In the genomic region with DNA sequence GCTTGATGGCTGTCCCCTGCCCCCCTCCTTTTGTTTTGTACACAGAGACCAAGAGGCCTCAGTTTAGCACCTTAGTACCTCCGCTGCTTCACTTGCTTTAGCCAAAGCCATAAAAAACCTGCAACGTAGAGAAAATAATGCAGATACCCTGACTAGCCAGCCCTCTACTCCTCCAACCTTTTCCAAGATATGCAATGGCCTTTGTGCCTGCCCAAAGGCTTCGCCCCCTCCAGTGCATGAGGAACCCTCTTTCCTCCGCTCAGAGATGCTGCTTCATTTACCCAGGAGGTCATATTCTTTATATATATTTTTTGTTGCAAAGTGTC, we compare ENCODE assay signal across 1 cellular context.
A peak's percentile ranks its signal among the peaks of the same experiment; 100 is the strongest.
TF ChIP-seq lines count a peak whose summit lies in the region.

No MANE protein-coding gene starts in this region.

TF ChIP-seq in K562, 482 proteins besides CTCF, POLR2A, EP300 and RAD21:
- TF ChIP-seq L3MBTL2 (IDR thresholded peaks at IDR 0.05) (peak; percentile 53), CBFA2T3 (IDR thresholded peaks at IDR 0.05) (no peak), SAFB2 (IDR thresholded peaks at IDR 0.05; ENCODE audit: borderline replicate concordance, low read depth, low read length, severe bottlenecking) (no peak), BACH1 (tag; IDR thresholded peaks at IDR 0.05) (0 out of 2 replicates have a peak, but pooled peaks have one; percentile 13), ATF7 (IDR thresholded peaks at IDR 0.05) (0 out of 2 replicates have a peak, but pooled peaks have one; percentile 10), OTX1 (CRISPR knock-in tag; IDR thresholded peaks at IDR 0.05) (no peak), MYC (IDR thresholded peaks at IDR 0.05; ENCODE audit: low read depth, low read length) (no peak), MYC (CRISPR knock-in tag; IDR thresholded peaks at IDR 0.05; ENCODE audit: borderline replicate concordance, low read depth) (no peak), ZNF174 (CRISPR knock-in tag; IDR thresholded peaks at IDR 0.05) (no peak), KDM2B (CRISPR knock-in tag; IDR thresholded peaks at IDR 0.05) (no peak), POLR2AphosphoS2 (IDR thresholded peaks at IDR 0.05; ENCODE audit: low read length) (no peak), FOXM1 (IDR thresholded peaks at IDR 0.05; ENCODE audit: low read depth) (no peak), FOXM1 (CRISPR knock-in tag; IDR thresholded peaks at IDR 0.05; ENCODE audit: low read depth) (no peak), ADNP (tag; IDR thresholded peaks at IDR 0.05) (0 out of 2 replicates have a peak, but pooled peaks have one; percentile 1), GABPA (tag; conservative IDR thresholded peaks at IDR 0.05; ENCODE audit: low read depth) (0 out of 2 replicates have a peak, but pooled peaks have one; percentile 27), ZNF274 (IDR thresholded peaks at IDR 0.05; ENCODE audit: borderline replicate concordance, low read depth, low read length) (peak; percentile 12; the same call in 1 of the 2 replicates), NR4A1 (CRISPR knock-in tag; IDR thresholded peaks at IDR 0.05) (no peak), NR4A1 (tag; IDR thresholded peaks at IDR 0.05) (peak; percentile 5; the same call in 1 of the 2 replicates), PML (IDR thresholded peaks at IDR 0.05; ENCODE audit: low read length) (no peak), PHB2 (IDR thresholded peaks at IDR 0.05; ENCODE audit: low read depth) (no peak), ZNF766 (CRISPR knock-in tag; conservative IDR thresholded peaks at IDR 0.05) (peak; percentile 48; the same call in 1 of the 2 replicates), ZNF316 (IDR thresholded peaks at IDR 0.05) (0 out of 2 replicates have a peak, but pooled peaks have one; percentile 1), KAT8 (IDR thresholded peaks at IDR 0.05; ENCODE audit: low read depth) (peak; percentile 62; the same call in 1 of the 2 replicates), NR2C2 (CRISPR knock-in tag; IDR thresholded peaks at IDR 0.05) (no peak), NR2C2 (tag; IDR thresholded peaks at IDR 0.05) (peak; percentile 10; the same call in 1 of the 2 replicates), MAFF (IDR thresholded peaks at IDR 0.05; ENCODE audit: low read length) (peak; percentile 1; the same call in 1 of the 2 replicates)
- TF ChIP-seq, protein P1, sequence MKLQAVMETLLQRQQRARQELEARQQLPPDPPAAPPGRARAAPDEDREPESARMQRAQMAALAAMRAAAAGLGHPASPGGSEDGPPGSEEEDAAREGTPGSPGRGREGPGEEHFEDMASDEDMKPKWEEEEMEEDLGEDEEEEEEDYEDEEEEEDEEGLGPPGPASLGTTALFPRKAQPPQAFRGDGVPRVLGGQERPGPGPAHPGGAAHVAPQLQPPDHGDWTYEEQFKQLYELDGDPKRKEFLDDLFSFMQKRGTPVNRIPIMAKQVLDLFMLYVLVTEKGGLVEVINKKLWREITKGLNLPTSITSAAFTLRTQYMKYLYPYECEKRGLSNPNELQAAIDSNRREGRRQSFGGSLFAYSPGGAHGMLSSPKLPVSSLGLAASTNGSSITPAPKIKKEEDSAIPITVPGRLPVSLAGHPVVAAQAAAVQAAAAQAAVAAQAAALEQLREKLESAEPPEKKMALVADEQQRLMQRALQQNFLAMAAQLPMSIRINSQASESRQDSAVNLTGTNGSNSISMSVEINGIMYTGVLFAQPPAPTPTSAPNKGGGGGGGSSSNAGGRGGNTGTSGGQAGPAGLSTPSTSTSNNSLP (IDR thresholded peaks at IDR 0.05; ENCODE audit: borderline replicate concordance, low read depth, low read length): no peak
- TF ChIP-seq, protein P2, sequence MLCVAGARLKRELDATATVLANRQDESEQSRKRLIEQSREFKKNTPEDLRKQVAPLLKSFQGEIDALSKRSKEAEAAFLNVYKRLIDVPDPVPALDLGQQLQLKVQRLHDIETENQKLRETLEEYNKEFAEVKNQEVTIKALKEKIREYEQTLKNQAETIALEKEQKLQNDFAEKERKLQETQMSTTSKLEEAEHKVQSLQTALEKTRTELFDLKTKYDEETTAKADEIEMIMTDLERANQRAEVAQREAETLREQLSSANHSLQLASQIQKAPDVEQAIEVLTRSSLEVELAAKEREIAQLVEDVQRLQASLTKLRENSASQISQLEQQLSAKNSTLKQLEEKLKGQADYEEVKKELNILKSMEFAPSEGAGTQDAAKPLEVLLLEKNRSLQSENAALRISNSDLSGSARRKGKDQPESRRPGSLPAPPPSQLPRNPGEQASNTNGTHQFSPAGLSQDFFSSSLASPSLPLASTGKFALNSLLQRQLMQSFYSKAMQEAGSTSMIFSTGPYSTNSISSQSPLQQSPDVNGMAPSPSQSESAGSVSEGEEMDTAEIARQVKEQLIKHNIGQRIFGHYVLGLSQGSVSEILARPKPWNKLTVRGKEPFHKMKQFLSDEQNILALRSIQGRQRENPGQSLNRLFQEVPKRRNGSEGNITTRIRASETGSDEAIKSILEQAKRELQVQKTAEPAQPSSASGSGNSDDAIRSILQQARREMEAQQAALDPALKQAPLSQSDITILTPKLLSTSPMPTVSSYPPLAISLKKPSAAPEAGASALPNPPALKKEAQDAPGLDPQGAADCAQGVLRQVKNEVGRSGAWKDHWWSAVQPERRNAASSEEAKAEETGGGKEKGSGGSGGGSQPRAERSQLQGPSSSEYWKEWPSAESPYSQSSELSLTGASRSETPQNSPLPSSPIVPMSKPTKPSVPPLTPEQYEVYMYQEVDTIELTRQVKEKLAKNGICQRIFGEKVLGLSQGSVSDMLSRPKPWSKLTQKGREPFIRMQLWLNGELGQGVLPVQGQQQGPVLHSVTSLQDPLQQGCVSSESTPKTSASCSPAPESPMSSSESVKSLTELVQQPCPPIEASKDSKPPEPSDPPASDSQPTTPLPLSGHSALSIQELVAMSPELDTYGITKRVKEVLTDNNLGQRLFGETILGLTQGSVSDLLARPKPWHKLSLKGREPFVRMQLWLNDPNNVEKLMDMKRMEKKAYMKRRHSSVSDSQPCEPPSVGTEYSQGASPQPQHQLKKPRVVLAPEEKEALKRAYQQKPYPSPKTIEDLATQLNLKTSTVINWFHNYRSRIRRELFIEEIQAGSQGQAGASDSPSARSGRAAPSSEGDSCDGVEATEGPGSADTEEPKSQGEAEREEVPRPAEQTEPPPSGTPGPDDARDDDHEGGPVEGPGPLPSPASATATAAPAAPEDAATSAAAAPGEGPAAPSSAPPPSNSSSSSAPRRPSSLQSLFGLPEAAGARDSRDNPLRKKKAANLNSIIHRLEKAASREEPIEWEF (CRISPR knock-in tag; IDR thresholded peaks at IDR 0.05): 0 out of 2 replicates have a peak, but pooled peaks have one; percentile 61
- TF ChIP-seq, protein P3, sequence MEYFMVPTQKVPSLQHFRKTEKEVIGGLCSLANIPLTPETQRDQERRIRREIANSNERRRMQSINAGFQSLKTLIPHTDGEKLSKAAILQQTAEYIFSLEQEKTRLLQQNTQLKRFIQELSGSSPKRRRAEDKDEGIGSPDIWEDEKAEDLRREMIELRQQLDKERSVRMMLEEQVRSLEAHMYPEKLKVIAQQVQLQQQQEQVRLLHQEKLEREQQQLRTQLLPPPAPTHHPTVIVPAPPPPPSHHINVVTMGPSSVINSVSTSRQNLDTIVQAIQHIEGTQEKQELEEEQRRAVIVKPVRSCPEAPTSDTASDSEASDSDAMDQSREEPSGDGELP (CRISPR knock-in tag; IDR thresholded peaks at IDR 0.05; ENCODE audit: borderline replicate concordance): peak; percentile 7; the same call in 1 of the 2 replicates
- TF ChIP-seq, protein P4, sequence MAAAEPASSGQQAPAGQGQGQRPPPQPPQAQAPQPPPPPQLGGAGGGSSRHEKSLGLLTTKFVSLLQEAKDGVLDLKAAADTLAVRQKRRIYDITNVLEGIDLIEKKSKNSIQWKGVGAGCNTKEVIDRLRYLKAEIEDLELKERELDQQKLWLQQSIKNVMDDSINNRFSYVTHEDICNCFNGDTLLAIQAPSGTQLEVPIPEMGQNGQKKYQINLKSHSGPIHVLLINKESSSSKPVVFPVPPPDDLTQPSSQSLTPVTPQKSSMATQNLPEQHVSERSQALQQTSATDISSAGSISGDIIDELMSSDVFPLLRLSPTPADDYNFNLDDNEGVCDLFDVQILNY (CRISPR knock-in tag; IDR thresholded peaks at IDR 0.05): no peak
- TF ChIP-seq, protein P5, sequence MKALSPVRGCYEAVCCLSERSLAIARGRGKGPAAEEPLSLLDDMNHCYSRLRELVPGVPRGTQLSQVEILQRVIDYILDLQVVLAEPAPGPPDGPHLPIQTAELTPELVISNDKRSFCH (CRISPR knock-in tag; IDR thresholded peaks at IDR 0.05): no peak
- TF ChIP-seq, protein P5 (tag; IDR thresholded peaks at IDR 0.05): 0 out of 2 replicates have a peak, but pooled peaks have one; percentile 10
- TF ChIP-seq, protein P6, sequence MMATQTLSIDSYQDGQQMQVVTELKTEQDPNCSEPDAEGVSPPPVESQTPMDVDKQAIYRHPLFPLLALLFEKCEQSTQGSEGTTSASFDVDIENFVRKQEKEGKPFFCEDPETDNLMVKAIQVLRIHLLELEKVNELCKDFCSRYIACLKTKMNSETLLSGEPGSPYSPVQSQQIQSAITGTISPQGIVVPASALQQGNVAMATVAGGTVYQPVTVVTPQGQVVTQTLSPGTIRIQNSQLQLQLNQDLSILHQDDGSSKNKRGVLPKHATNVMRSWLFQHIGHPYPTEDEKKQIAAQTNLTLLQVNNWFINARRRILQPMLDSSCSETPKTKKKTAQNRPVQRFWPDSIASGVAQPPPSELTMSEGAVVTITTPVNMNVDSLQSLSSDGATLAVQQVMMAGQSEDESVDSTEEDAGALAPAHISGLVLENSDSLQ (IDR thresholded peaks at IDR 0.05): peak; percentile 2; the same call in 1 of the 2 replicates
- TF ChIP-seq, protein P7, sequence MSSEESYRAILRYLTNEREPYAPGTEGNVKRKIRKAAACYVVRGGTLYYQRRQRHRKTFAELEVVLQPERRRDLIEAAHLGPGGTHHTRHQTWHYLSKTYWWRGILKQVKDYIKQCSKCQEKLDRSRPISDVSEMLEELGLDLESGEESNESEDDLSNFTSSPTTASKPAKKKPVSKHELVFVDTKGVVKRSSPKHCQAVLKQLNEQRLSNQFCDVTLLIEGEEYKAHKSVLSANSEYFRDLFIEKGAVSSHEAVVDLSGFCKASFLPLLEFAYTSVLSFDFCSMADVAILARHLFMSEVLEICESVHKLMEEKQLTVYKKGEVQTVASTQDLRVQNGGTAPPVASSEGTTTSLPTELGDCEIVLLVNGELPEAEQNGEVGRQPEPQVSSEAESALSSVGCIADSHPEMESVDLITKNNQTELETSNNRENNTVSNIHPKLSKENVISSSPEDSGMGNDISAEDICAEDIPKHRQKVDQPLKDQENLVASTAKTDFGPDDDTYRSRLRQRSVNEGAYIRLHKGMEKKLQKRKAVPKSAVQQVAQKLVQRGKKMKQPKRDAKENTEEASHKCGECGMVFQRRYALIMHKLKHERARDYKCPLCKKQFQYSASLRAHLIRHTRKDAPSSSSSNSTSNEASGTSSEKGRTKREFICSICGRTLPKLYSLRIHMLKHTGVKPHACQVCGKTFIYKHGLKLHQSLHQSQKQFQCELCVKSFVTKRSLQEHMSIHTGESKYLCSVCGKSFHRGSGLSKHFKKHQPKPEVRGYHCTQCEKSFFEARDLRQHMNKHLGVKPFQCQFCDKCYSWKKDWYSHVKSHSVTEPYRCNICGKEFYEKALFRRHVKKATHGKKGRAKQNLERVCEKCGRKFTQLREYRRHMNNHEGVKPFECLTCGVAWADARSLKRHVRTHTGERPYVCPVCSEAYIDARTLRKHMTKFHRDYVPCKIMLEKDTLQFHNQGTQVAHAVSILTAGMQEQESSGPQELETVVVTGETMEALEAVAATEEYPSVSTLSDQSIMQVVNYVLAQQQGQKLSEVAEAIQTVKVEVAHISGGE (CRISPR knock-in tag; IDR thresholded peaks at IDR 0.05): 0 out of 6 replicates have a peak, but pooled peaks of 1 of the 3 experiments have one; percentile 39
- TF ChIP-seq, protein P8, sequence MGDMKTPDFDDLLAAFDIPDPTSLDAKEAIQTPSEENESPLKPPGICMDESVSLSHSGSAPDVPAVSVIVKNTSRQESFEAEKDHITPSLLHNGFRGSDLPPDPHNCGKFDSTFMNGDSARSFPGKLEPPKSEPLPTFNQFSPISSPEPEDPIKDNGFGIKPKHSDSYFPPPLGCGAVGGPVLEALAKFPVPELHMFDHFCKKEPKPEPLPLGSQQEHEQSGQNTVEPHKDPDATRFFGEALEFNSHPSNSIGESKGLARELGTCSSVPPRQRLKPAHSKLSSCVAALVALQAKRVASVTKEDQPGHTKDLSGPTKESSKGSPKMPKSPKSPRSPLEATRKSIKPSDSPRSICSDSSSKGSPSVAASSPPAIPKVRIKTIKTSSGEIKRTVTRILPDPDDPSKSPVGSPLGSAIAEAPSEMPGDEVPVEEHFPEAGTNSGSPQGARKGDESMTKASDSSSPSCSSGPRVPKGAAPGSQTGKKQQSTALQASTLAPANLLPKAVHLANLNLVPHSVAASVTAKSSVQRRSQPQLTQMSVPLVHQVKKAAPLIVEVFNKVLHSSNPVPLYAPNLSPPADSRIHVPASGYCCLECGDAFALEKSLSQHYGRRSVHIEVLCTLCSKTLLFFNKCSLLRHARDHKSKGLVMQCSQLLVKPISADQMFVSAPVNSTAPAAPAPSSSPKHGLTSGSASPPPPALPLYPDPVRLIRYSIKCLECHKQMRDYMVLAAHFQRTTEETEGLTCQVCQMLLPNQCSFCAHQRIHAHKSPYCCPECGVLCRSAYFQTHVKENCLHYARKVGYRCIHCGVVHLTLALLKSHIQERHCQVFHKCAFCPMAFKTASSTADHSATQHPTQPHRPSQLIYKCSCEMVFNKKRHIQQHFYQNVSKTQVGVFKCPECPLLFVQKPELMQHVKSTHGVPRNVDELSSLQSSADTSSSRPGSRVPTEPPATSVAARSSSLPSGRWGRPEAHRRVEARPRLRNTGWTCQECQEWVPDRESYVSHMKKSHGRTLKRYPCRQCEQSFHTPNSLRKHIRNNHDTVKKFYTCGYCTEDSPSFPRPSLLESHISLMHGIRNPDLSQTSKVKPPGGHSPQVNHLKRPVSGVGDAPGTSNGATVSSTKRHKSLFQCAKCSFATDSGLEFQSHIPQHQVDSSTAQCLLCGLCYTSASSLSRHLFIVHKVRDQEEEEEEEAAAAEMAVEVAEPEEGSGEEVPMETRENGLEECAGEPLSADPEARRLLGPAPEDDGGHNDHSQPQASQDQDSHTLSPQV (IDR thresholded peaks at IDR 0.05): peak; percentile 66; the same call in 1 of the 2 replicates
- TF ChIP-seq, protein P9, sequence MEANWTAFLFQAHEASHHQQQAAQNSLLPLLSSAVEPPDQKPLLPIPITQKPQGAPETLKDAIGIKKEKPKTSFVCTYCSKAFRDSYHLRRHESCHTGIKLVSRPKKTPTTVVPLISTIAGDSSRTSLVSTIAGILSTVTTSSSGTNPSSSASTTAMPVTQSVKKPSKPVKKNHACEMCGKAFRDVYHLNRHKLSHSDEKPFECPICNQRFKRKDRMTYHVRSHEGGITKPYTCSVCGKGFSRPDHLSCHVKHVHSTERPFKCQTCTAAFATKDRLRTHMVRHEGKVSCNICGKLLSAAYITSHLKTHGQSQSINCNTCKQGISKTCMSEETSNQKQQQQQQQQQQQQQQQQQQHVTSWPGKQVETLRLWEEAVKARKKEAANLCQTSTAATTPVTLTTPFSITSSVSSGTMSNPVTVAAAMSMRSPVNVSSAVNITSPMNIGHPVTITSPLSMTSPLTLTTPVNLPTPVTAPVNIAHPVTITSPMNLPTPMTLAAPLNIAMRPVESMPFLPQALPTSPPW (CRISPR knock-in tag; IDR thresholded peaks at IDR 0.05): peak; percentile 79
